36 cellular contexts compared by ENCODE assay signal in the genomic region with DNA sequence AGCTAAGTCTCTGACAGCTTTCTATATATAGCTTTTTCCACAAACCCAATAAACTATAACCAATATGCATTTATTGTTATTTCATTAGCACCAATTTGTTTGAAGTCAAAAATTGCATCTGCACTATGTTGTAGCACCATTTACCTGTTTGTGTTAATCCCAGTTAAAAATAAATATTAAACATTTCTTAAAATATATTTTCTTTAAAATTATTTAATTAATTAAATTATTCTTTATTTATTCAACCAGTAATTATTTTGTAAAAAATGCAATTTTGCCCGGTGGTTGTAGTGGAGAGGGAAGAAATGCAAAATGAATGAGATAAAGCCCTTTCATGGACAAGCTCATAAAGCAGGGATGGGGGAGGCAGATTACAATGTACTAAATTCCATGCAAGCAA.
"Had no signal": no experiment of that assay in that cellular context is flagged by ENCODE, and none has a peak within 500 bp of the region (broad histone marks: within the 10 kb centered on the region; RNA-seq: fewer than 3 reads in every experiment).

No MANE protein-coding gene starts in this region.

- H3K4me2 ChIP-seq: KMS-11 had no signal

- H3K27me3 ChIP-seq: MG63 had no signal

- H3K4me3 ChIP-seq: MG63 had no signal

- DNase-seq: Karpas-422, Kasumi-1, KBM-7, KG1, MG63, MM.1S, MV-4-11, NCI-H1048, NCI-H1092, NCI-H1092 treated with DMSO at 0.1 percent for 48 hours, NCI-H1105, NCI-H1105 treated with DMSO at 0.1 percent for 48 hours, NCI-H1417, NCI-H1417 treated with DMSO at 0.1 percent for 48 hours, NCI-H1436, NCI-H1436 treated with DMSO at 0.1 percent for 48 hours, NCI-H146, NCI-H1694, NCI-H1694 treated with DMSO at 0.1 percent for 48 hours, NCI-H187, NCI-H187 treated with DMSO at 0.1 percent for 48 hours, NCI-H1930, NCI-H2029, NCI-H2029 treated with DMSO at 0.1 percent for 48 hours, NCI-H2081, NCI-H2081 treated with DMSO at 0.1 percent for 48 hours, NCI-H2107, NCI-H2171, NCI-H2171 treated with DMSO at 0.1 percent for 48 hours, NCI-H2227 treated with DMSO at 0.1 percent for 48 hours, NCI-H226, NCI-H345, NCI-H446, NCI-H446 treated with DMSO at 0.1 percent for 48 hours, NCI-H510A had no signal

- H3K9me3 ChIP-seq: MG63 had no signal

- H3K36me3 ChIP-seq: MG63 had no signal

- H3K9ac ChIP-seq: KMS-11 had no signal

- H3K27ac ChIP-seq: KMS-11 had no signal
